ENCODE assay signal across 8 cellular contexts in genomic region chr1:112998592-112999235, GRCh38. TPM values are rescaled to one million over a fixed set of nuclear protein-coding genes. Genes with fewer than 3 reads are reported as not detected.
A peak's percentile ranks its signal among the peaks of the same experiment; 100 is the strongest.
DNase-seq lines count a peak whose midpoint lies in the region; ATAC-seq and TF ChIP-seq lines count a peak whose summit lies in the region.

No MANE protein-coding gene starts in this region.

- H3K36me3 ChIP-seq in RWPE2 (ENCODE audit: low read depth) (peaks cover 20% of the 10 kb centered on the region; the same call in 1 of the 2 replicates), muscle layer of duodenum (ENCODE audit: control insufficient read depth in 1 of 2, insufficient read depth in 2 of 2, low read length in 2 of 2) (no peaks in the 10 kb centered on the region), WERI-Rb-1 (peaks cover 11% of the 10 kb centered on the region; the same call in 1 of the 2 replicates)

- DNase-seq in Caki2 (ENCODE audit: low read depth) (peak; percentile 3), RWPE2 (ENCODE audit: low spot score) (no peak), fibroblast of mammary gland (ENCODE audit: low read depth) (peak; percentile 71), WERI-Rb-1 (no peak), NOMO-1 treated with DMSO at 0.1 percent for 48 hours (lab: John Stamatoyannopoulos, UW; ENCODE audit: unreplicated experiment) (no peak), T-helper 2 cell (no peak)

- H3K4me3 ChIP-seq in RWPE2 (ENCODE audit: severe bottlenecking), result no peak overlapping the region
- H3K4me3 ChIP-seq in fibroblast of mammary gland (ENCODE audit: control insufficient read depth, low read depth, low read length), result no peak overlapping the region
- H3K4me3 ChIP-seq in muscle layer of duodenum (ENCODE audit: low read depth in 1 of 2, low read length in 2 of 2), result peak overlapping the region in 1 of 2 donors; percentile 27
- no peak overlapping the region for H3K4me3 ChIP-seq in WERI-Rb-1 (ENCODE audit: low read depth, low read length)

- H3K27ac ChIP-seq in RWPE2 (ENCODE audit: poor library complexity, severe bottlenecking) (no peak overlapping the region), muscle layer of duodenum (ENCODE audit: low read length) (peak overlapping the region; percentile 85), WERI-Rb-1 (no peak overlapping the region)

- H3K4me1 ChIP-seq in RWPE2 (ENCODE audit: insufficient read depth, poor library complexity, severe bottlenecking), result peaks cover 3% of the 10 kb centered on the region
- peaks cover 10 to 25% of the 10 kb centered on the region in 2 donors for H3K4me1 ChIP-seq in muscle layer of duodenum (ENCODE audit: control insufficient read depth in 1 of 2, insufficient read depth in 2 of 2, low read length in 2 of 2)

- ATAC-seq in RWPE2 (ENCODE audit: low read depth) (0 out of 3 replicates have a peak, but pooled peaks have one; percentile 55), HG02981 (IDR thresholded peaks at IDR 0.05; ENCODE audit: unreplicated experiment) (no peak)

- H3K27me3 ChIP-seq in RWPE2 (ENCODE audit: insufficient read depth, poor library complexity, severe bottlenecking) (no peaks in the 10 kb centered on the region), muscle layer of duodenum (ENCODE audit: low read depth, low read length) (no peaks in the 10 kb centered on the region), WERI-Rb-1 (ENCODE audit: insufficient read depth, low read depth, severe bottlenecking) (no peaks in the 10 kb centered on the region)

- H3K9me3 ChIP-seq in RWPE2 (ENCODE audit: severe bottlenecking), result no peaks in the 10 kb centered on the region
- H3K9me3 ChIP-seq in muscle layer of duodenum (ENCODE audit: control insufficient read depth in 1 of 2, low read length in 2 of 2), result no peaks in the 10 kb centered on the region
- H3K9me3 ChIP-seq in WERI-Rb-1 (ENCODE audit: severe bottlenecking), result no peaks in the 10 kb centered on the region

- TF ChIP-seq CTCF in RWPE2 (IDR thresholded peaks at IDR 0.05; ENCODE audit: poor library complexity, severe bottlenecking) (no peak), fibroblast of mammary gland (conservative IDR thresholded peaks at IDR 0.05; ENCODE audit: control insufficient read depth, insufficient read depth, low read depth, low read length) (no peak), WERI-Rb-1 (IDR thresholded peaks at IDR 0.05; ENCODE audit: low read depth, low read length) (no peak)

- in situ Hi-C loops in Caki2 (cut with HindIII; ENCODE audit: low pct_unique_long_range_greater_than_20kb, low sequenced_read_pairs), result no loop called here

RNA-seq across cellular contexts. Expression of gene SLC16A1, which starts 42.7 kb away (rescaled TPM):
- total RNA-seq in Caki2 (2014; rRNA removed; shearing (Covaris generic); ENCODE audit: low replicate concordance), result 29.8 and 34.6 TPM in 2 replicates

Comparison
In these comparisons a context has a peak if more than half of its experiments do, and no peak if none do; other contexts are left out.
1. DNase-seq: peak in Caki2 (single experiment) and fibroblast of mammary gland (single experiment); none in RWPE2 (single experiment), WERI-Rb-1 (single experiment), NOMO-1 treated with DMSO at 0.1 percent for 48 hours (single experiment) and T-helper 2 cell (0 of 5).